Comparison of ENCODE assay signal across 16 cellular contexts in genomic region chr6:81054011-81054410, GRCh38.
DNase-seq lines count a peak whose midpoint lies in the region; ATAC-seq, FAIRE-seq and TF ChIP-seq lines count a peak whose summit lies in the region.
"Had no signal": no experiment of that assay in that cellular context is flagged by ENCODE, and none has a peak within 500 bp of the region (broad histone marks: within the 10 kb centered on the region; RNA-seq: fewer than 3 reads in every experiment).

No MANE protein-coding gene starts in this region.

- H3K56ac ChIP-seq in H1 (replicated peaks; ENCODE audit: insufficient read length, low read depth, low read length) = no peak overlapping the region

- TF ChIP-seq CTCF in H1 (IDR thresholded peaks at IDR 0.05; ENCODE audit: control extremely low read depth in 1 of 3, insufficient read depth in 1 of 3, low read depth in 1 of 3, low read length in 3 of 3) = no peak
- no peak for TF ChIP-seq CTCF in nephron progenitor cell (IDR thresholded peaks at IDR 0.05)

- TF ChIP-seq RAD21 in H1 (IDR thresholded peaks at IDR 0.05 in 1 of 2, conservative IDR thresholded peaks at IDR 0.05 in 1 of 2; ENCODE audit: low read depth in 2 of 2, low read length in 2 of 2) = no peak

- no peaks in the 10 kb centered on the region for H4K20me1 ChIP-seq in GM23248 (ENCODE audit: insufficient read depth)
- no peaks in the 10 kb centered on the region for H4K20me1 ChIP-seq in H1 (replicated peaks in 1 of 2; ENCODE audit: control insufficient read depth in 1 of 2, insufficient read depth in 2 of 2, low read length in 2 of 2)

- no peak overlapping the region for H3K18ac ChIP-seq in H1 (ENCODE audit: extremely low read depth, low read length)

- no peaks in the 10 kb centered on the region for H3K27me3 Mint-ChIP-seq in nephron progenitor cell (ENCODE audit: low read depth, poor library complexity)
- H3K27me3 Mint-ChIP-seq: CD4-positive, alpha-beta T cell; IgD-negative memory B cell had no signal

- no peak overlapping the region for H3K14ac ChIP-seq in H1 (ENCODE audit: insufficient read length)

- no peak overlapping the region for H3K23ac ChIP-seq in H1 (ENCODE audit: insufficient read length)

- no peaks in the 10 kb centered on the region for H3K23me2 ChIP-seq in H1 (ENCODE audit: low read depth, low read length)

- H3K4me3 Mint-ChIP-seq in nephron progenitor cell = no peak overlapping the region
- H3K4me3 Mint-ChIP-seq: CD4-positive, alpha-beta T cell; H9; IgD-negative memory B cell had no signal

- no peak overlapping the region for H2BK5ac ChIP-seq in H1 (ENCODE audit: low read depth, low read length)

- no peaks in the 10 kb centered on the region for H3K9me2 ChIP-seq in GM23248 (ENCODE audit: insufficient read depth)

- H3K9me3 Mint-ChIP-seq in nephron progenitor cell = no peaks in the 10 kb centered on the region
- H3K9me3 Mint-ChIP-seq: H9 had no signal

- H4K5ac ChIP-seq in H1 (ENCODE audit: insufficient read length, low read depth, low read length) = no peak overlapping the region

- H3K4ac ChIP-seq in H1 (replicated peaks; ENCODE audit: insufficient read length, low read depth, low read length) = no peak overlapping the region

- no peak overlapping the region for H2AK5ac ChIP-seq in H1 (ENCODE audit: low read depth, low read length)

- H3K79me1 ChIP-seq in H1 (ENCODE audit: low read depth, low read length) = no peaks in the 10 kb centered on the region

- ATAC-seq in HG02970 (IDR thresholded peaks at IDR 0.05; ENCODE audit: low FRiP score, unreplicated experiment) (no peak), GM19455 (IDR thresholded peaks at IDR 0.05; ENCODE audit: unreplicated experiment) (no peak)

- 16 to 24% methylated on average over 2 of the region's 2 CpGs for WGBS in GM23248 (ENCODE audit: low coverage in 1 of 2, low lambda C conversion rate in 2 of 2, missing lambda C conversion rate in 2 of 2), 2 experiments
- WGBS in H1 (ENCODE audit: extremely low coverage in 1 of 2, insufficient coverage in 1 of 2, insufficient read length in 1 of 2, insufficient replicate concordance in 2 of 2, low coverage in 1 of 2, low lambda C conversion rate in 2 of 2, missing lambda C conversion rate in 1 of 2), 2 experiments = 80% methylated on average over 2 of the region's 2 CpGs; no CpG with 5 or more reads in 1 of the 2 experiments

- CTCF ChIA-PET in H1 (lab: Charles Lee; ENCODE audit: partially characterized antibody) = interaction anchor here (1.0 kb wide), 1 partner anchor 22 kb away, joined by 3 read pairs; no protein-coding TSS in a partner anchor

- no peaks in the 10 kb centered on the region for H3K4me1 ChIP-seq in ACC112 (ENCODE audit: control insufficient read depth, insufficient read depth, low read length, unreplicated experiment)
- H3K4me1 ChIP-seq in GM23248 (ENCODE audit: insufficient read depth) = no peaks in the 10 kb centered on the region
- no peaks in the 10 kb centered on the region for H3K4me1 ChIP-seq in H1 (replicated peaks in 1 of 4; ENCODE audit: control insufficient read depth in 3 of 4, insufficient read depth in 4 of 4, low read length in 3 of 4)

- H3K4me1 Mint-ChIP-seq in nephron progenitor cell = no peaks in the 10 kb centered on the region
- H3K4me1 Mint-ChIP-seq: IgD-negative memory B cell had no signal

- no peaks in the 10 kb centered on the region for H3F3A ChIP-seq in GM23248 (ENCODE audit: insufficient read depth)

- H3K79me2 ChIP-seq in ACC112 (ENCODE audit: control insufficient read depth, insufficient read depth, low read length, unreplicated experiment) = no peaks in the 10 kb centered on the region
- H3K79me2 ChIP-seq in GM23248 (ENCODE audit: insufficient read depth) = no peaks in the 10 kb centered on the region
- H3K79me2 ChIP-seq in H1 (ENCODE audit: control insufficient read depth in 1 of 2, insufficient read depth in 2 of 2, low read length in 2 of 2) = no peaks in the 10 kb centered on the region

- no peak for TF ChIP-seq EP300 in H1 (IDR thresholded peaks at IDR 0.05; ENCODE audit: borderline replicate concordance in 1 of 2, low read depth in 2 of 2, low read length in 2 of 2)

- POLR2A ChIA-PET in H1 (lab: Charles Lee; ENCODE audit: partially characterized antibody) = no interaction called here

- H2BK15ac ChIP-seq in H1 (ENCODE audit: low read length) = no peak overlapping the region

- no peak overlapping the region for H2BK20ac ChIP-seq in H1 (ENCODE audit: low read length)

- DNase-seq in GM23248 (peak; percentile 11), H1 (ENCODE audit: low read depth in 1 of 2, low spot score in 2 of 2) (no peak), foreskin melanocyte (peak; percentile 66), nephron progenitor cell (no peak)
- DNase-seq: 8988T; ACHN; C1 segment of cervical spinal cord; Calu3; CD4-positive, alpha-beta T cell; DMS 273 treated with DMSO at 0.1 percent for 48 hours; H9 had no signal

- H3K9me3 ChIP-seq in GM23248 (ENCODE audit: low read depth) (no peaks in the 10 kb centered on the region), H1 (ENCODE audit: insufficient read depth in 2 of 2, low read depth in 1 of 2, low read length in 1 of 2) (no peaks in the 10 kb centered on the region)

- H3K36me3 Mint-ChIP-seq in nephron progenitor cell (ENCODE audit: low read depth) = no peaks in the 10 kb centered on the region

- no peaks in the 10 kb centered on the region for H3K36me3 ChIP-seq in ACC112 (ENCODE audit: insufficient read depth, low read length)
- H3K36me3 ChIP-seq in GM23248 (ENCODE audit: low read depth) = no peaks in the 10 kb centered on the region
- no peaks in the 10 kb centered on the region for H3K36me3 ChIP-seq in H1 (ENCODE audit: control insufficient read depth in 2 of 4, insufficient read depth in 4 of 4, low read length in 3 of 4)

- no peak overlapping the region for H2BK12ac ChIP-seq in H1 (ENCODE audit: low read depth, low read length)

- no peak overlapping the region for H2BK120ac ChIP-seq in H1 (replicated peaks; ENCODE audit: low read depth, low read length)

- no peak for FAIRE-seq in H1 (lab: Jason Lieb, UNC)
- FAIRE-seq: GM12891 had no signal

- H3K9ac ChIP-seq in GM23248 (no peak overlapping the region), H1 (replicated peaks in 1 of 4; ENCODE audit: extremely low read depth in 1 of 4, low read depth in 3 of 4, low read length in 3 of 4) (no peak overlapping the region)

- peak overlapping the region; percentile 16 for H3K4me2 ChIP-seq in GM23248 (ENCODE audit: unreplicated experiment)
- no peak overlapping the region for H3K4me2 ChIP-seq in H1 (ENCODE audit: insufficient read depth in 1 of 2, low read depth in 2 of 2, low read length in 2 of 2)

- no peak overlapping the region for H3K4me3 ChIP-seq in ACC112 (ENCODE audit: low read depth, low read length)
- 0 out of 2 replicates have a peak overlapping the region, but pooled peaks have one; percentile 11 for H3K4me3 ChIP-seq in GM23248
- no peak overlapping the region for H3K4me3 ChIP-seq in H1 (ENCODE audit: extremely low read depth in 1 of 4, insufficient read depth in 2 of 4, low read depth in 3 of 4, low read length in 4 of 4)

- no peak overlapping the region for H3K27ac Mint-ChIP-seq in nephron progenitor cell
- H3K27ac Mint-ChIP-seq: CD4-positive, alpha-beta T cell; H9; IgD-negative memory B cell had no signal

- peak overlapping the region; percentile 93 for H2AFZ ChIP-seq in ACC112 (ENCODE audit: low read length, unreplicated experiment)
- peak overlapping the region; percentile 68 for H2AFZ ChIP-seq in GM23248
- peak overlapping the region; percentile 38; the same call in 1 of the 2 replicates for H2AFZ ChIP-seq in H1 (ENCODE audit: low read length)

- TF ChIP-seq POLR2A in H1 (IDR thresholded peaks at IDR 0.05; ENCODE audit: control extremely low read depth in 1 of 2, low read depth in 2 of 2, low read length in 2 of 2) = no peak

- in situ Hi-C loops in GM23248 (cut with MboI) = no loop called here

- H3K27ac ChIP-seq in ACC112 (ENCODE audit: low read depth, low read length) (no peak overlapping the region), GM23248 (no peak overlapping the region), H1 (ENCODE audit: low read depth, low read length) (no peak overlapping the region)

- no peaks in the 10 kb centered on the region for H3K27me3 ChIP-seq in ACC112 (ENCODE audit: insufficient read depth, low read length)
- H3K27me3 ChIP-seq in GM23248 (replicated peaks; ENCODE audit: insufficient read depth) = no peaks in the 10 kb centered on the region
- H3K27me3 ChIP-seq in H1 (replicated peaks in 1 of 4; ENCODE audit: control insufficient read depth in 3 of 4, extremely low read depth in 1 of 4, insufficient read depth in 3 of 4, low read length in 3 of 4) = no peaks in the 10 kb centered on the region

- H4K91ac ChIP-seq in H1 (replicated peaks; ENCODE audit: insufficient read length, low read length) = no peak overlapping the region

- H4K8ac ChIP-seq in H1 (ENCODE audit: extremely low read depth, insufficient read depth, low read length) = no peak overlapping the region

TF ChIP-seq in H1, 55 proteins besides CTCF, POLR2A, EP300 and RAD21 (continues in another document):
- TF ChIP-seq KDM4A (IDR thresholded peaks at IDR 0.05; ENCODE audit: low read depth, low read length, severe bottlenecking) = no peak

Comparison
In these comparisons a context has a peak if more than half of its experiments do, and no peak if none do; other contexts are left out.
1. H2AFZ ChIP-seq: peak in every context shown above with its lines; median percentile 93 in ACC112; 68 in GM23248; 38 in H1.
2. DNase-seq: peak in GM23248 (single experiment) and foreskin melanocyte (single experiment); none in H1 (0 of 2) and nephron progenitor cell (single experiment).